In genomic region chr12:44313188-44313587, GRCh38 we compare ENCODE assay signal across 27 cellular contexts.
"Had no signal": no experiment of that assay in that cellular context is flagged by ENCODE, and none has a peak within 500 bp of the region (broad histone marks: within the 10 kb centered on the region; RNA-seq: fewer than 3 reads in every experiment).

No MANE protein-coding gene starts in this region.

- DNase-seq: stimulated activated CD4-positive, alpha-beta T cell treated with anti-CD3 and anti-CD28 coated beads, Interleukin-2, amount 100 ng/mL, for 48 hours; stimulated activated CD4-positive, alpha-beta T cell treated with anti-CD3 and anti-CD28 coated beads, Interleukin-4, amount 100 ng/mL, for 1 hour; stimulated activated CD4-positive, alpha-beta T cell treated with anti-CD3 and anti-CD28 coated beads, Interleukin-4, amount 100 ng/mL, for 24 hours; stimulated activated CD4-positive, alpha-beta T cell treated with anti-CD3 and anti-CD28 coated beads, Interleukin-4, amount 100 ng/mL, for 4 hours; stimulated activated CD8-positive, alpha-beta memory T cell treated with anti-CD3 and anti-CD28 coated beads, Interleukin-4, amount 100 ng/mL, for 48 hours; stimulated activated naive B cell treated with anti-CD40 and anti-IgM and Interleukin-4, amounts not matched to agents 10 μg/mL and 1 μg/mL and 100 μg/mL, for 72 hours; stimulated activated naive CD4-positive, alpha-beta T cell; stimulated activated naive CD4-positive, alpha-beta T cell treated with Interleukin-2 at 50 U/mL for 16 hours; stimulated activated naive CD8-positive, alpha-beta T cell treated with anti-CD3 and anti-CD28 coated beads, Interleukin-15, amount 100 ng/mL, for 72 hours; stimulated activated naive CD8-positive, alpha-beta T cell treated with anti-CD3 and anti-CD28 coated beads, Interleukin-15, Interleukin-2, amounts not matched to agents 100 U/mL and 50 U/mL, for 24 hours; stomach; substantia nigra; testis; thyroid gland; tibial artery; transverse colon; trophoblast cell; upper lobe of left lung; upper lobe of right lung; uterus had no signal

- H3K27ac ChIP-seq: stomach, suprapubic skin, testis, thoracic aorta, thyroid gland, tibial artery, tibial nerve, transverse colon, upper lobe of left lung, upper lobe of right lung, uterus, vagina had no signal

- ATAC-seq: stimulated activated effector memory CD8-positive, alpha-beta T cell treated with anti-CD3 and anti-CD28 coated beads, Interleukin-12 subunit alpha, Interleukin-12 subunit beta, amount 100 ng/mL, for 72 hours; stimulated activated memory B cell treated with anti-CD40 and anti-IgM and Interleukin-4, amounts not matched to agents 10 μg/mL and 1 μg/mL and 100 μg/mL, for 72 hours; stimulated activated naive B cell treated with anti-CD40 and anti-IgM and Interleukin-4, amounts not matched to agents 10 μg/mL and 1 μg/mL and 100 μg/mL, for 72 hours; stimulated activated naive CD8-positive, alpha-beta T cell treated with anti-CD3 and anti-CD28 coated beads, Interleukin-15, amount 100 ng/mL, for 72 hours; stimulated activated naive CD8-positive, alpha-beta T cell treated with anti-CD3 and anti-CD28 coated beads, Interleukin-15, Interleukin-2, amounts not matched to agents 100 U/mL and 50 U/mL, for 24 hours; upper lobe of right lung had no signal

- H3K9me3 ChIP-seq: testis, thoracic aorta, thyroid gland, upper lobe of right lung, uterus, vagina had no signal

- H3K4me3 ChIP-seq: stomach, suprapubic skin, testis, thoracic aorta, thyroid gland, tibial artery, tibial nerve, transverse colon, upper lobe of left lung, upper lobe of right lung, uterus, vagina had no signal

- H3K36me3 ChIP-seq: stomach, suprapubic skin, thoracic aorta, thyroid gland, tibial artery, tibial nerve, transverse colon, upper lobe of left lung, upper lobe of right lung, uterus, vagina had no signal

- FAIRE-seq: urothelium cell line had no signal

- H3K4me1 ChIP-seq: stomach, suprapubic skin, testis, thyroid gland, tibial nerve, transverse colon, upper lobe of left lung, upper lobe of right lung, uterus, vagina had no signal

- H3K27me3 ChIP-seq: stomach, suprapubic skin, testis, thyroid gland, tibial artery, tibial nerve, transverse colon, upper lobe of left lung, upper lobe of right lung, uterus, vagina had no signal
